28 cellular contexts compared by ENCODE assay signal in the genomic region with DNA sequence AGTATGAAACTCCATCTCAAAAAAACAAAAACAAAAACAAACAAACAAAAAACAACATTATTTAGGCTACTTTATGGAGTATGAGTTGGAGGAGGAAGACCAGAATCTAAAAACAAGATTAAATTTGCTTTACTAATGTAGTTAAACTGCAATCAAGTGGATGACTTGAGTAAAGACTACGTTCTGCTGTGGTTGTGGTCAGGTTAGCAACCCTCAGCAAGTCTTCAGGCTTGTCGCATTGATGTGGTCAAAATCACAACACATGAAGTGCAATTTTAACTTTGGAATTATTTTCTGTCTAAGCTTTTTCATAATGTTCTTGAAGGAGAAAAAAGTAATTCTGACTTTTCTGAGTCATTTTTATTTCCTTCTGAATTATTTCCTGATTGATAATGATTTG. TPM values are rescaled to one million over a fixed set of nuclear protein-coding genes. Genes with fewer than 3 reads are reported as not detected.
"Had no signal": no experiment of that assay in that cellular context is flagged by ENCODE, and none has a peak within 500 bp of the region (broad histone marks: within the 10 kb centered on the region; RNA-seq: fewer than 3 reads in every experiment).

No MANE protein-coding gene starts in this region.

- DNase-seq: activated CD4-positive, CD25-positive, alpha-beta regulatory T cell treated with anti-CD3 and anti-CD28 coated beads, Interleukin-2, amount 50 U/mL, for 72 hours; activated effector memory CD4-positive, alpha-beta T cell treated with anti-CD3 and anti-CD28 coated beads, Interleukin-2, amount 50 U/mL, for 16 hours; anterior cingulate cortex; caudate nucleus; effector CD8-positive, alpha-beta T cell; glutamatergic neuron; hippocampal formation; left ventricle myocardium inferior; posterior cingulate gyrus; stimulated activated CD4-positive, alpha-beta T cell treated with anti-CD3 and anti-CD28 coated beads, Interleukin-15, amount 100 ng/mL, for 24 hours; stimulated activated naive B cell treated with anti-CD40 and anti-IgM and Interleukin-4, amounts not matched to agents 10 μg/mL and 1 μg/mL and 100 μg/mL, for 72 hours had no signal

- H3K27me3 Mint-ChIP-seq: activated naive CD4-positive, alpha-beta T cell treated with anti-CD3 and anti-CD28 coated beads, Interleukin-2, amount 50 U/mL, for 24 hours; type B pancreatic cell had no signal

- H3K4me3 ChIP-seq: left ventricle myocardium inferior, neural progenitor cell, smooth muscle cell, thoracic aorta, vagina had no signal

- H3K9me3 ChIP-seq: left ventricle myocardium inferior, thoracic aorta, vagina had no signal

- H3K4me3 Mint-ChIP-seq: activated naive CD4-positive, alpha-beta T cell treated with anti-CD3 and anti-CD28 coated beads, Interleukin-2, amount 50 U/mL, for 24 hours; activated T-cell treated with anti-CD3 and anti-CD28 coated beads, Interleukin-2, amount 50 U/mL, for 72 hours; brain; mesothelial cell of epicardium; naive thymus-derived CD8-positive, alpha-beta T cell; neural progenitor cell; stimulated activated naive B cell treated with anti-CD40 and anti-IgM and Interleukin-4, amounts not matched to agents 10 μg/mL and 1 μg/mL and 100 μg/mL, for 72 hours; T-helper 2 cell treated with Interferon-gamma antibody and Interleukin-4, amounts not matched to agents 5 μg/mL and 100 μg/mL, for 36 hours; type B pancreatic cell had no signal

- H3K36me3 ChIP-seq: left ventricle myocardium inferior, neural progenitor cell, thoracic aorta, vagina had no signal

- H3K4me1 Mint-ChIP-seq: activated naive CD4-positive, alpha-beta T cell treated with anti-CD3 and anti-CD28 coated beads, Interleukin-2, amount 50 U/mL, for 24 hours; brain had no signal

- ATAC-seq: esophagus mucosa; sciatic nerve; stimulated activated naive B cell treated with anti-CD40 and anti-IgM and Interleukin-4, amounts not matched to agents 10 μg/mL and 1 μg/mL and 100 μg/mL, for 72 hours had no signal

- H3K27ac Mint-ChIP-seq: activated naive CD4-positive, alpha-beta T cell treated with anti-CD3 and anti-CD28 coated beads, Interleukin-2, amount 50 U/mL, for 24 hours; activated T-cell treated with anti-CD3 and anti-CD28 coated beads, Interleukin-2, amount 50 U/mL, for 72 hours; brain; mesothelial cell of epicardium; naive thymus-derived CD8-positive, alpha-beta T cell; neural progenitor cell; stimulated activated naive B cell treated with anti-CD40 and anti-IgM and Interleukin-4, amounts not matched to agents 10 μg/mL and 1 μg/mL and 100 μg/mL, for 72 hours; T-helper 2 cell treated with Interferon-gamma antibody and Interleukin-4, amounts not matched to agents 5 μg/mL and 100 μg/mL, for 36 hours; type B pancreatic cell had no signal

- H3K36me3 Mint-ChIP-seq: activated naive CD4-positive, alpha-beta T cell treated with anti-CD3 and anti-CD28 coated beads, Interleukin-2, amount 50 U/mL, for 24 hours; brain; mesothelial cell of epicardium; naive thymus-derived CD8-positive, alpha-beta T cell; neural progenitor cell; stimulated activated naive B cell treated with anti-CD40 and anti-IgM and Interleukin-4, amounts not matched to agents 10 μg/mL and 1 μg/mL and 100 μg/mL, for 72 hours; type B pancreatic cell had no signal

- H3K27me3 ChIP-seq: neural progenitor cell, vagina had no signal

- H3K9me3 Mint-ChIP-seq: activated naive CD4-positive, alpha-beta T cell treated with anti-CD3 and anti-CD28 coated beads, Interleukin-2, amount 50 U/mL, for 24 hours; activated T-cell treated with anti-CD3 and anti-CD28 coated beads, Interleukin-2, amount 50 U/mL, for 72 hours; brain; mesothelial cell of epicardium; neural progenitor cell; stimulated activated naive B cell treated with anti-CD40 and anti-IgM and Interleukin-4, amounts not matched to agents 10 μg/mL and 1 μg/mL and 100 μg/mL, for 72 hours; T-helper 2 cell treated with Interferon-gamma antibody and Interleukin-4, amounts not matched to agents 5 μg/mL and 100 μg/mL, for 36 hours; type B pancreatic cell had no signal

- H3K4me1 ChIP-seq: neural progenitor cell, vagina had no signal

RNA-seq across cellular contexts. Expression of gene PDE6A, which starts 43.1 kb away (rescaled TPM):
- total RNA-seq: activated CD8-positive, alpha-beta memory T cell treated with anti-CD3 and anti-CD28 coated beads for 36 hours; dermis blood vessel endothelial cell; lung microvascular endothelial cell; naive thymus-derived CD8-positive, alpha-beta T cell; omental fat pad; sciatic nerve; smooth muscle cell; thoracic aorta had no signal
